ENCODE assay signal across 14 cellular contexts in genomic region chr2:203997481-203997880, GRCh38.
A peak's percentile ranks its signal among the peaks of the same experiment; 100 is the strongest.
DNase-seq lines count a peak whose midpoint lies in the region; ATAC-seq and TF ChIP-seq lines count a peak whose summit lies in the region.
"Had no signal": no experiment of that assay in that cellular context is flagged by ENCODE, and none has a peak within 500 bp of the region (broad histone marks: within the 10 kb centered on the region; RNA-seq: fewer than 3 reads in every experiment).

No MANE protein-coding gene starts in this region.

- WGBS in body of pancreas, 2 donors = 14 to 44% methylated on average over 1 of the region's 1 CpG

- TF ChIP-seq CTCF in BE2C (IDR thresholded peaks at IDR 0.05; ENCODE audit: low read depth, low read length) = no peak
- no peak for TF ChIP-seq CTCF in body of pancreas (IDR thresholded peaks at IDR 0.05)

- no peak overlapping the region for H3K4me3 Mint-ChIP-seq in activated CD4-positive, alpha-beta memory T cell treated with anti-CD3 and anti-CD28 coated beads, Interleukin-2, amount 10 ng/mL, durations not matched to agents 7 days and 5 days
- H3K4me3 Mint-ChIP-seq: CD14-positive monocyte had no signal

- CTCF ChIA-PET in activated CD4-positive, alpha-beta memory T cell treated with anti-CD3 and anti-CD28 coated beads, Interleukin-2, amount 10 ng/mL, durations not matched to agents 7 days and 5 days (lab: Charles Lee) = no interaction called here

- H3K4me3 ChIP-seq in BE2C (ENCODE audit: low read depth, low read length) = no peak overlapping the region
- no peak overlapping the region for H3K4me3 ChIP-seq in body of pancreas
- H3K4me3 ChIP-seq: gastroesophageal sphincter, SJCRH30, thyroid gland had no signal

- H3K4me1 ChIP-seq in BE2C (no peaks in the 10 kb centered on the region), body of pancreas (no peaks in the 10 kb centered on the region)
- H3K4me1 ChIP-seq: SJCRH30, thyroid gland had no signal

- no peaks in the 10 kb centered on the region for H3K27me3 Mint-ChIP-seq in activated CD4-positive, alpha-beta memory T cell treated with anti-CD3 and anti-CD28 coated beads, Interleukin-2, amount 10 ng/mL, durations not matched to agents 7 days and 5 days

- peaks cover 22% of the 10 kb centered on the region for H3K36me3 Mint-ChIP-seq in activated CD4-positive, alpha-beta memory T cell treated with anti-CD3 and anti-CD28 coated beads, Interleukin-2, amount 10 ng/mL, durations not matched to agents 7 days and 5 days (ENCODE audit: low read depth)
- H3K36me3 Mint-ChIP-seq: CD14-positive monocyte had no signal

- H3K36me3 ChIP-seq in BE2C (no peaks in the 10 kb centered on the region), body of pancreas (replicated peaks in 1 of 2; ENCODE audit: insufficient read depth in 1 of 2, low read depth in 2 of 2) (no peaks in the 10 kb centered on the region)
- H3K36me3 ChIP-seq: gastroesophageal sphincter, SJCRH30, thyroid gland had no signal

- no peak for TF ChIP-seq POLR2A in body of pancreas (IDR thresholded peaks at IDR 0.05)

- POLR2A ChIA-PET in activated CD4-positive, alpha-beta memory T cell treated with anti-CD3 and anti-CD28 coated beads, Interleukin-2, amount 10 ng/mL, durations not matched to agents 7 days and 5 days (lab: Charles Lee) = interaction anchor here (0.9 to 5.2 kb wide), 3 partner anchors 8 to 60 kb away, joined by 4 to 22 read pairs (median 7); partner anchors contain the start of gene ICOS

- H3K27ac Mint-ChIP-seq in activated CD4-positive, alpha-beta memory T cell treated with anti-CD3 and anti-CD28 coated beads, Interleukin-2, amount 10 ng/mL, durations not matched to agents 7 days and 5 days = peak overlapping the region; percentile 61
- H3K27ac Mint-ChIP-seq: CD14-positive monocyte had no signal

- no peak for DNase-seq in activated CD4-positive, alpha-beta memory T cell treated with anti-CD3 and anti-CD28 coated beads, Interleukin-2, amount 10 ng/mL, durations not matched to agents 7 days and 5 days
- DNase-seq in BE2C = no peak
- DNase-seq in body of pancreas = no peak
- no peak for DNase-seq in cortex of kidney (lab: John Stamatoyannopoulos, UW)
- DNase-seq: midbrain, NCI-H2081, SJCRH30, thyroid gland had no signal

- peaks cover 56% of the 10 kb centered on the region for H3K4me1 Mint-ChIP-seq in activated CD4-positive, alpha-beta memory T cell treated with anti-CD3 and anti-CD28 coated beads, Interleukin-2, amount 10 ng/mL, durations not matched to agents 7 days and 5 days

- no peak overlapping the region for H3K27ac ChIP-seq in body of pancreas
- H3K27ac ChIP-seq: gastroesophageal sphincter, SJCRH30, thyroid gland had no signal

- H3K9me3 ChIP-seq in BE2C = no peaks in the 10 kb centered on the region
- H3K9me3 ChIP-seq in body of pancreas = no peaks in the 10 kb centered on the region
- H3K9me3 ChIP-seq: gastroesophageal sphincter, SJCRH30, thyroid gland had no signal

- H3K9me3 Mint-ChIP-seq in activated CD4-positive, alpha-beta memory T cell treated with anti-CD3 and anti-CD28 coated beads, Interleukin-2, amount 10 ng/mL, durations not matched to agents 7 days and 5 days = peaks cover 7% of the 10 kb centered on the region

- intact Hi-C loops in body of pancreas (cut with DNase I) = no loop called here

- H3K27me3 ChIP-seq in BE2C (no peaks in the 10 kb centered on the region), body of pancreas (no peaks in the 10 kb centered on the region)
- H3K27me3 ChIP-seq: gastroesophageal sphincter, SJCRH30, thyroid gland had no signal

- ATAC-seq in GM18870 (IDR thresholded peaks at IDR 0.05; ENCODE audit: unreplicated experiment) (peak; percentile 67), GM19438 (IDR thresholded peaks at IDR 0.05; ENCODE audit: low read depth, unreplicated experiment) (peak; percentile 63), HG03045 (IDR thresholded peaks at IDR 0.05; ENCODE audit: unreplicated experiment) (peak; percentile 64), body of pancreas (no peak)
- ATAC-seq: gastroesophageal sphincter, HCT116 had no signal
